1 cellular context compared by ENCODE assay signal in genomic region chr10:11499425-11500071, GRCh38.
TF ChIP-seq lines count a peak whose summit lies in the region.

No MANE protein-coding gene starts in this region.

TF ChIP-seq in K562, 482 proteins besides CTCF, POLR2A, EP300 and RAD21 (continued from another document and continues in another):
- TF ChIP-seq PRDM10 (IDR thresholded peaks at IDR 0.05; ENCODE audit: partially characterized antibody) (peak; percentile 25), ILK (tag; IDR thresholded peaks at IDR 0.05; ENCODE audit: borderline replicate concordance, low read depth) (no peak), THRAP3 (IDR thresholded peaks at IDR 0.05; ENCODE audit: borderline replicate concordance) (no peak), RBFOX2 (IDR thresholded peaks at IDR 0.05; ENCODE audit: low read depth, low read length) (no peak), SIN3A (IDR thresholded peaks at IDR 0.05; ENCODE audit: borderline replicate concordance in 2 of 2, control insufficient read depth in 1 of 2, low read depth in 2 of 2, low read length in 2 of 2) (no peak), HNRNPLL (IDR thresholded peaks at IDR 0.05; ENCODE audit: low read depth, low read length, poor library complexity, severe bottlenecking) (no peak), ZNF324 (CRISPR knock-in tag; IDR thresholded peaks at IDR 0.05) (no peak), CEBPG (CRISPR knock-in tag; IDR thresholded peaks at IDR 0.05) (peak; percentile 57; the same call in 1 of the 2 replicates), CEBPG (tag; conservative IDR thresholded peaks at IDR 0.05 in 1 of 2, IDR thresholded peaks at IDR 0.05 in 1 of 2) (peak in 1 of 2 experiments; percentile 64; a peak in 2 of 4 replicates), PHF8 (IDR thresholded peaks at IDR 0.05; ENCODE audit: borderline replicate concordance, low read length) (no peak), RBM22 (IDR thresholded peaks at IDR 0.05; ENCODE audit: low read depth, low read length, poor library complexity, severe bottlenecking) (no peak), TRIM25 (IDR thresholded peaks at IDR 0.05; ENCODE audit: borderline replicate concordance) (no peak), SNAPC5 (CRISPR knock-in tag; IDR thresholded peaks at IDR 0.05) (no peak), ZBTB9 (CRISPR knock-in tag; IDR thresholded peaks at IDR 0.05) (no peak), DDX20 (tag; IDR thresholded peaks at IDR 0.05; ENCODE audit: low read depth) (no peak), MED1 (CRISPR knock-in tag; IDR thresholded peaks at IDR 0.05; ENCODE audit: borderline replicate concordance) (no peak), SMAD4 (CRISPR knock-in tag; conservative IDR thresholded peaks at IDR 0.05) (peak; percentile 81), SIN3B (IDR thresholded peaks at IDR 0.05; ENCODE audit: low read depth) (no peak), ATF1 (CRISPR knock-in tag; IDR thresholded peaks at IDR 0.05) (no peak), ATF1 (tag; IDR thresholded peaks at IDR 0.05) (peak; percentile 84), CXXC5 (CRISPR knock-in tag; IDR thresholded peaks at IDR 0.05) (peak; percentile 62; the same call in 1 of the 2 replicates), MYC (IDR thresholded peaks at IDR 0.05; ENCODE audit: low read depth, low read length) (no peak), MYC (CRISPR knock-in tag; IDR thresholded peaks at IDR 0.05; ENCODE audit: borderline replicate concordance, low read depth) (no peak), PHTF2 (CRISPR knock-in tag; IDR thresholded peaks at IDR 0.05) (no peak), ZNF57 (CRISPR knock-in tag; IDR thresholded peaks at IDR 0.05) (no peak), TAF15 (IDR thresholded peaks at IDR 0.05; ENCODE audit: low read depth, low read length) (no peak), ZNF217 (CRISPR knock-in tag; IDR thresholded peaks at IDR 0.05) (no peak), ZNF655 (CRISPR knock-in tag; IDR thresholded peaks at IDR 0.05) (no peak), EZH2 (IDR thresholded peaks at IDR 0.05; ENCODE audit: borderline replicate concordance, low read depth, low read length) (no peak), BRF1 (IDR thresholded peaks at IDR 0.05; ENCODE audit: borderline replicate concordance, extremely low read depth, insufficient read length) (no peak), ZKSCAN8 (CRISPR knock-in tag; IDR thresholded peaks at IDR 0.05) (no peak), ZC3H11A (IDR thresholded peaks at IDR 0.05; ENCODE audit: low read depth, low read length) (no peak), HNRNPUL1 (IDR thresholded peaks at IDR 0.05; ENCODE audit: low read length) (no peak), ZNF197 (CRISPR knock-in tag; IDR thresholded peaks at IDR 0.05; ENCODE audit: low read depth) (no peak), NR0B1 (IDR thresholded peaks at IDR 0.05; ENCODE audit: partially characterized antibody) (no peak), DNMT1 (IDR thresholded peaks at IDR 0.05) (no peak), ETV5 (CRISPR knock-in tag; IDR thresholded peaks at IDR 0.05; ENCODE audit: low read depth) (peak; percentile 35; the same call in 1 of the 2 replicates), CBFA2T2 (conservative IDR thresholded peaks at IDR 0.05) (peak; percentile 93), NR3C1 (CRISPR knock-in tag; IDR thresholded peaks at IDR 0.05) (no peak), DACH1 (IDR thresholded peaks at IDR 0.05; ENCODE audit: partially characterized antibody) (peak; percentile 21), TBL1XR1 (IDR thresholded peaks at IDR 0.05; ENCODE audit: low read length in 2 of 2) (peak; percentile 67 to 82; a peak in 3 of 4 replicates), E2F3 (CRISPR knock-in tag; IDR thresholded peaks at IDR 0.05) (no peak), RBM39 (optimal IDR thresholded peaks at IDR 0.05; ENCODE audit: low read depth, low read length) (no peak), EP400 (IDR thresholded peaks at IDR 0.05) (peak; percentile 72), PCBP2 (IDR thresholded peaks at IDR 0.05; ENCODE audit: low read depth, low read length, poor library complexity, severe bottlenecking) (no peak), ZNF583 (CRISPR knock-in tag; IDR thresholded peaks at IDR 0.05) (no peak), KLF13 (tag; IDR thresholded peaks at IDR 0.05; ENCODE audit: borderline replicate concordance, low read depth) (no peak), MTA3 (IDR thresholded peaks at IDR 0.05; ENCODE audit: borderline replicate concordance) (peak; percentile 81; the same call in 1 of the 2 replicates), NFYB (IDR thresholded peaks at IDR 0.05; ENCODE audit: extremely low read depth, insufficient read length) (no peak), ZNF24 (IDR thresholded peaks at IDR 0.05) (no peak), ETV6 (IDR thresholded peaks at IDR 0.05; ENCODE audit: borderline replicate concordance in 1 of 2, low read depth in 2 of 2, low read length in 1 of 2) (no peak; a peak in 1 of 4 replicates), ETV6 (CRISPR knock-in tag; IDR thresholded peaks at IDR 0.05; ENCODE audit: borderline replicate concordance) (no peak), NR2F6 (CRISPR knock-in tag; IDR thresholded peaks at IDR 0.05) (no peak), ZNF740 (CRISPR knock-in tag; IDR thresholded peaks at IDR 0.05) (no peak), ZNF740 (tag; IDR thresholded peaks at IDR 0.05) (no peak), ASH1L (IDR thresholded peaks at IDR 0.05; ENCODE audit: borderline replicate concordance, low read depth, partially characterized antibody) (no peak), POLR3A (IDR thresholded peaks at IDR 0.05; ENCODE audit: borderline replicate concordance, extremely low read depth, insufficient read depth, insufficient read length) (no peak), ZNF444 (CRISPR knock-in tag; IDR thresholded peaks at IDR 0.05) (no peak), POLR2AphosphoS5 (IDR thresholded peaks at IDR 0.05; ENCODE audit: control insufficient read depth, insufficient read depth, low read depth, low read length) (peak; percentile 95), ZNF280B (CRISPR knock-in tag; IDR thresholded peaks at IDR 0.05) (no peak), E4F1 (CRISPR knock-in tag; IDR thresholded peaks at IDR 0.05; ENCODE audit: borderline replicate concordance) (no peak)
